ENCODE assay signal across 7 cellular contexts in the genomic region with DNA sequence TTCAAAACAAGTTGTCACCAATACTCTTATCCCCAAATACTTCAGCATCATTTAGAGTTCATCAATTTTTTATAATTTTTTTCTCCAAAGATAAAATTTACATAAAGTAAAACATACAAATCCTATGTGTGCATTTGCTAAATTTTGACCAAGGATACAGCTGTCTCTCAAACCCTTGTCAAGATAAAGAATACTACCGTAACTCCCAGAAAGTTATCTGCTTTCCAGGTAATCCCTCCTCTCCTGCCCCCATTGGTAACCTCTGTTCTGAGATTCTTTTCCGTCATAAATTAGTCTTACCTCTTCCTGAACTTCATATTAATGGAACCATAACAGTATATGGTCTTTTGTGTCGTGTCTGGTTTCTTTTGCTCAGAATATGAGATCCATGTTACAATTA.
"Had no signal": no experiment of that assay in that cellular context is flagged by ENCODE, and none has a peak within 500 bp of the region (broad histone marks: within the 10 kb centered on the region; RNA-seq: fewer than 3 reads in every experiment).

No MANE protein-coding gene starts in this region.

- H3K4me3 ChIP-seq: GM23338 had no signal

- H2AFZ ChIP-seq: GM23338 had no signal

- ATAC-seq: GM23338, HepG2 had no signal

- H3K4me2 ChIP-seq: GM23338 had no signal

- H3K27ac ChIP-seq: HL-60 had no signal

- DNase-seq: H9, HCEC 1CT, HFFc6, KG1 had no signal
